Comparison of ENCODE assay signal across 24 cellular contexts in genomic region chr4:1164444-1164843, GRCh38. TPM values are rescaled to one million over a fixed set of nuclear protein-coding genes. Genes with fewer than 3 reads are reported as not detected.
"Had no signal": no experiment of that assay in that cellular context is flagged by ENCODE, and none has a peak within 500 bp of the region (broad histone marks: within the 10 kb centered on the region; RNA-seq: fewer than 3 reads in every experiment).

No MANE protein-coding gene starts in this region.

- H3K36me3 Mint-ChIP-seq: T-cell had no signal

- H3K9me3 Mint-ChIP-seq: activated naive CD8-positive, alpha-beta T cell treated with anti-CD3 and anti-CD28 coated beads, Interleukin-2, amount 10 ng/mL, durations not matched to agents 7 days and 5 days; activated T-cell treated with anti-CD3 and anti-CD28 coated beads, Interleukin-2, amount 50 U/mL, for 72 hours; T-cell had no signal

- DNase-seq: activated CD4-positive, alpha-beta T cell treated with anti-CD3 and anti-CD28 coated beads for 4 hours; activated CD8-positive, alpha-beta T cell treated with anti-CD3 and anti-CD28 coated beads, Interleukin-2, amount 10 ng/mL, durations not matched to agents 7 days and 5 days; activated naive CD4-positive, alpha-beta T cell treated with anti-CD3 and anti-CD28 coated beads, Interleukin-2, amount 50 U/mL, for 16 hours; activated naive CD8-positive, alpha-beta T cell treated with anti-CD3 and anti-CD28 coated beads, Interleukin-2, amount 10 ng/mL, durations not matched to agents 7 days and 5 days; activated T-cell treated with anti-CD3 and anti-CD28 coated beads, Interleukin-2, amount 50 U/mL, for 72 hours; adrenal gland; anterior cingulate cortex; caudate nucleus; KBM-7; NCI-H1048; NCI-H1417; NCI-H1930; NCI-H2171; NCI-H226; NCI-H526 treated with DMSO at 0.1 percent for 48 hours; NCI-H82; T-cell; T-helper 2 cell; T1000; WERI-Rb-1 had no signal

- H3K27ac ChIP-seq: adrenal gland, SK-N-MC, WERI-Rb-1 had no signal

- H3K27ac Mint-ChIP-seq: activated CD8-positive, alpha-beta T cell treated with anti-CD3 and anti-CD28 coated beads, Interleukin-2, amount 10 ng/mL, durations not matched to agents 7 days and 5 days; activated naive CD8-positive, alpha-beta T cell treated with anti-CD3 and anti-CD28 coated beads, Interleukin-2, amount 10 ng/mL, durations not matched to agents 7 days and 5 days; activated T-cell treated with anti-CD3 and anti-CD28 coated beads, Interleukin-2, amount 50 U/mL, for 72 hours; T-cell had no signal

- H3K4me3 Mint-ChIP-seq: activated CD8-positive, alpha-beta T cell treated with anti-CD3 and anti-CD28 coated beads, Interleukin-2, amount 10 ng/mL, durations not matched to agents 7 days and 5 days; activated naive CD8-positive, alpha-beta T cell treated with anti-CD3 and anti-CD28 coated beads, Interleukin-2, amount 10 ng/mL, durations not matched to agents 7 days and 5 days; activated T-cell treated with anti-CD3 and anti-CD28 coated beads, Interleukin-2, amount 50 U/mL, for 72 hours; T-cell had no signal

- ATAC-seq: activated CD8-positive, alpha-beta T cell treated with anti-CD3 and anti-CD28 coated beads, Interleukin-2, amount 10 ng/mL, durations not matched to agents 7 days and 5 days; activated T-cell treated with anti-CD3 and anti-CD28 coated beads, Interleukin-2, amount 50 U/mL, for 72 hours; T-cell had no signal

RNA-seq across cellular contexts. Expression of gene RNF212, which starts 51.1 kb away (rescaled TPM):
- total RNA-seq: LHCN-M2, OCI-LY7, RPMI7951 had no signal
